1 cellular context compared by ENCODE assay signal in genomic region chr6:30884521-30885480, GRCh38.
TF ChIP-seq lines count a peak whose summit lies in the region.

No MANE protein-coding gene starts in this region.

TF ChIP-seq in H1, 55 proteins besides CTCF, POLR2A, EP300 and RAD21:
- peak; percentile 91 for TF ChIP-seq SAP30 (IDR thresholded peaks at IDR 0.05; ENCODE audit: insufficient read depth, insufficient replicate concordance, low read length)
- no peak for TF ChIP-seq CEBPB (IDR thresholded peaks at IDR 0.05; ENCODE audit: low read depth, low read length)
- no peak; the same call in 1 of the 2 replicates for TF ChIP-seq SUZ12 (IDR thresholded peaks at IDR 0.05; ENCODE audit: low read length)
- 0 out of 4 replicates have a peak, but pooled peaks of 1 of the 2 experiments have one; percentile 12 for TF ChIP-seq HDAC2 (IDR thresholded peaks at IDR 0.05; ENCODE audit: borderline replicate concordance in 1 of 2, low read depth in 2 of 2, low read length in 2 of 2)
- TF ChIP-seq POU5F1 (IDR thresholded peaks at IDR 0.05; ENCODE audit: low read depth, low read length), result no peak
- TF ChIP-seq CHD1 (IDR thresholded peaks at IDR 0.05; ENCODE audit: low read depth, low read length), result no peak
- TF ChIP-seq BRCA1 (IDR thresholded peaks at IDR 0.05; ENCODE audit: low read depth, low read length), result no peak
- TF ChIP-seq NRF1 (IDR thresholded peaks at IDR 0.05; ENCODE audit: low read depth, low read length), result no peak
- no peak for TF ChIP-seq KDM5A (IDR thresholded peaks at IDR 0.05; ENCODE audit: low read length)
- no peak for TF ChIP-seq CREB1 (IDR thresholded peaks at IDR 0.05)
- no peak for TF ChIP-seq SP1 (IDR thresholded peaks at IDR 0.05; ENCODE audit: low read depth, low read length)
- TF ChIP-seq POLR2AphosphoS5 (IDR thresholded peaks at IDR 0.05; ENCODE audit: low read depth, low read length), result peak; percentile 12; the same call in 1 of the 2 replicates
- no peak for TF ChIP-seq NANOG (IDR thresholded peaks at IDR 0.05; ENCODE audit: insufficient read depth, low read depth, low read length, poor library complexity, severe bottlenecking)
- TF ChIP-seq SIX5 (IDR thresholded peaks at IDR 0.05; ENCODE audit: low read depth, low read length), result no peak
- peak; percentile 44; the same call in 1 of the 2 replicates for TF ChIP-seq TAF1 (IDR thresholded peaks at IDR 0.05; ENCODE audit: low read depth, low read length)
- TF ChIP-seq JUN (IDR thresholded peaks at IDR 0.05; ENCODE audit: low read depth, low read length), result no peak
- TF ChIP-seq E2F6 (IDR thresholded peaks at IDR 0.05), result no peak
- TF ChIP-seq CHD2 (IDR thresholded peaks at IDR 0.05; ENCODE audit: low read length), result no peak
- TF ChIP-seq SIN3A (conservative IDR thresholded peaks at IDR 0.05 in 1 of 2, IDR thresholded peaks at IDR 0.05 in 1 of 2; ENCODE audit: low read depth in 1 of 2, low read length in 2 of 2), result peak in 1 of 2 experiments; percentile 30; a peak in 1 of 4 replicates
